In genomic region chr2:10354399-10354798, GRCh38 we compare ENCODE assay signal across 18 cellular contexts. TPM values are rescaled to one million over a fixed set of nuclear protein-coding genes. Genes with fewer than 3 reads are reported as not detected.
DNase-seq lines count a peak whose midpoint lies in the region; ATAC-seq and TF ChIP-seq lines count a peak whose summit lies in the region.
"Had no signal": no experiment of that assay in that cellular context is flagged by ENCODE, and none has a peak within 500 bp of the region (broad histone marks: within the 10 kb centered on the region; RNA-seq: fewer than 3 reads in every experiment).

No MANE protein-coding gene starts in this region.

- peak overlapping the region; percentile 35 for H3K27ac Mint-ChIP-seq in central memory CD8-positive, alpha-beta T cell (ENCODE audit: low read depth)
- H3K27ac Mint-ChIP-seq in neural progenitor cell: peak overlapping the region; percentile 22

- no peak overlapping the region for H2AFZ ChIP-seq in neural progenitor cell (replicated peaks)

- H3K79me2 ChIP-seq in neural progenitor cell (ENCODE audit: low read depth): no peaks in the 10 kb centered on the region

- peak overlapping the region; percentile 70 for H3K4me2 ChIP-seq in BLaER1
- H3K4me2 ChIP-seq in BLaER1 treated with 17β-estradiol and CSF1 and Interleukin-3, amounts not matched to agents 10 nM and 100 nM: peak overlapping the region in 9 of 11 experiments; percentile 4 to 87 (median 71); a peak in 13 of 22 replicates
- H3K4me2 ChIP-seq in neural progenitor cell: no peak overlapping the region

- H3K36me3 Mint-ChIP-seq in central memory CD8-positive, alpha-beta T cell (ENCODE audit: insufficient read depth): peaks cover 3% of the 10 kb centered on the region
- H3K36me3 Mint-ChIP-seq in neural progenitor cell: peaks cover 2% of the 10 kb centered on the region

- H3K27me3 Mint-ChIP-seq in central memory CD8-positive, alpha-beta T cell: no peaks in the 10 kb centered on the region
- peaks cover 8% of the 10 kb centered on the region for H3K27me3 Mint-ChIP-seq in neural progenitor cell (ENCODE audit: insufficient read depth, low read depth)

- H3K9me3 ChIP-seq in BLaER1 (no peaks in the 10 kb centered on the region), neural progenitor cell (ENCODE audit: low read depth) (no peaks in the 10 kb centered on the region)
- no peaks in the 10 kb centered on the region for H3K9me3 ChIP-seq in BLaER1 treated with 17β-estradiol and CSF1 and Interleukin-3, amounts not matched to agents 10 nM and 100 nM (replicated peaks in 1 of 11)
- H3K9me3 ChIP-seq: Caco-2 had no signal

- H3K36me3 ChIP-seq in BLaER1 (peaks cover 26% of the 10 kb centered on the region; the same call in 1 of the 2 replicates), neural progenitor cell (no peaks in the 10 kb centered on the region)
- H3K36me3 ChIP-seq in BLaER1 treated with 17β-estradiol and CSF1 and Interleukin-3, amounts not matched to agents 10 nM and 100 nM: peaks cover 0 to 50% (median 19%) of the 10 kb centered on the region in 11 experiments; a peak in 15 of 22 replicates

- TF ChIP-seq CTCF in neural progenitor cell (IDR thresholded peaks at IDR 0.05): no peak

- H3K27me3 ChIP-seq in BLaER1 (no peaks in the 10 kb centered on the region), neural progenitor cell (no peaks in the 10 kb centered on the region)
- H3K27me3 ChIP-seq in BLaER1 treated with 17β-estradiol and CSF1 and Interleukin-3, amounts not matched to agents 10 nM and 100 nM: no peaks in the 10 kb centered on the region

- no peaks in the 10 kb centered on the region for H3F3A ChIP-seq in neural progenitor cell (ENCODE audit: low read depth)

- H3K4me1 ChIP-seq in BLaER1: peaks cover 88% of the 10 kb centered on the region
- peaks cover 62 to 94% (median 86%) of the 10 kb centered on the region in 10 experiments for H3K4me1 ChIP-seq in BLaER1 treated with 17β-estradiol and CSF1 and Interleukin-3, amounts not matched to agents 10 nM and 100 nM
- no peaks in the 10 kb centered on the region for H3K4me1 ChIP-seq in neural progenitor cell
- H3K4me1 ChIP-seq: Caco-2 had no signal

- no peak for ATAC-seq in central memory CD8-positive, alpha-beta T cell (replicated peaks; ENCODE audit: extremely low read depth, poor library complexity, severe bottlenecking)
- ATAC-seq in GM21786 (IDR thresholded peaks at IDR 0.05; ENCODE audit: unreplicated experiment) (no peak), HG03135 (IDR thresholded peaks at IDR 0.05; ENCODE audit: unreplicated experiment) (no peak)
- ATAC-seq: GM12878, K562 had no signal

- no peaks in the 10 kb centered on the region for H3K9me3 Mint-ChIP-seq in central memory CD8-positive, alpha-beta T cell
- no peaks in the 10 kb centered on the region for H3K9me3 Mint-ChIP-seq in neural progenitor cell
- H3K9me3 Mint-ChIP-seq: CD14-positive monocyte had no signal

- H3K4me1 Mint-ChIP-seq in central memory CD8-positive, alpha-beta T cell: peaks cover 66% of the 10 kb centered on the region
- H3K4me1 Mint-ChIP-seq in neural progenitor cell: peaks cover 26% of the 10 kb centered on the region

- no peak overlapping the region for H3K9ac ChIP-seq in BLaER1
- no peak overlapping the region for H3K9ac ChIP-seq in BLaER1 treated with 17β-estradiol and CSF1 and Interleukin-3, amounts not matched to agents 10 nM and 100 nM
- no peak overlapping the region for H3K9ac ChIP-seq in neural progenitor cell

- peaks cover 81% of the 10 kb centered on the region for H4K20me1 ChIP-seq in BLaER1
- H4K20me1 ChIP-seq in BLaER1 treated with 17β-estradiol and CSF1 and Interleukin-3, amounts not matched to agents 10 nM and 100 nM: peaks cover 60 to 99% (median 89%) of the 10 kb centered on the region in 11 experiments
- H4K20me1 ChIP-seq in neural progenitor cell (ENCODE audit: low read depth): no peaks in the 10 kb centered on the region

- H3K27ac ChIP-seq in BLaER1: no peak overlapping the region; the same call in 1 of the 2 replicates
- no peak overlapping the region for H3K27ac ChIP-seq in BLaER1 treated with 17β-estradiol and CSF1 and Interleukin-3, amounts not matched to agents 10 nM and 100 nM
- no peak overlapping the region for H3K27ac ChIP-seq in neural progenitor cell

- H3K4me3 ChIP-seq in BLaER1 (no peak overlapping the region), neural progenitor cell (no peak overlapping the region)
- H3K4me3 ChIP-seq in BLaER1 treated with 17β-estradiol and CSF1 and Interleukin-3, amounts not matched to agents 10 nM and 100 nM: no peak overlapping the region
- H3K4me3 ChIP-seq: GM12878, K562 had no signal

- no peak overlapping the region for H3K4me3 Mint-ChIP-seq in central memory CD8-positive, alpha-beta T cell
- no peak overlapping the region for H3K4me3 Mint-ChIP-seq in neural progenitor cell
- H3K4me3 Mint-ChIP-seq: CD14-positive monocyte had no signal

- no peak for DNase-seq in central memory CD8-positive, alpha-beta T cell (ENCODE audit: low spot score in 2 of 2)
- DNase-seq in neural progenitor cell (ENCODE audit: low spot score) (no peak), islet precursor cell (no peak)
- DNase-seq: ACHN, Caco-2, NCI-H1105, NCI-H1694 treated with DMSO at 0.1 percent for 48 hours, NCI-H510A, NCI-H748 treated with DMSO at 0.1 percent for 48 hours, OCI-M1, Right ventricle myocardium superior had no signal

RNA-seq across cellular contexts. Expression of gene HPCAL1, which starts 51.7 kb away (rescaled TPM):
- 3.7 and 8.0 TPM in 2 replicates for total RNA-seq in neural progenitor cell (ENCODE audit: low replicate concordance)
